In genomic region chr14:41873379-41874034, GRCh38 we compare ENCODE assay signal across 20 cellular contexts.
A peak's percentile ranks its signal among the peaks of the same experiment; 100 is the strongest.
DNase-seq lines count a peak whose midpoint lies in the region; ATAC-seq and TF ChIP-seq lines count a peak whose summit lies in the region.
"Had no signal": no experiment of that assay in that cellular context is flagged by ENCODE, and none has a peak within 500 bp of the region (broad histone marks: within the 10 kb centered on the region; RNA-seq: fewer than 3 reads in every experiment).

No MANE protein-coding gene starts in this region.

- H3K4me3 Mint-ChIP-seq in activated CD4-positive, alpha-beta T cell treated with anti-CD3 and anti-CD28 coated beads for 36 hours: no peak overlapping the region
- H3K4me3 Mint-ChIP-seq in T-helper 2 cell treated with Interferon-gamma antibody and Interleukin-4, amounts not matched to agents 5 μg/mL and 100 μg/mL, for 36 hours: no peak overlapping the region
- H3K4me3 Mint-ChIP-seq: activated CD4-positive, alpha-beta T cell treated with anti-CD3 and anti-CD28 coated beads, Interleukin-2, amount 10 ng/mL, durations not matched to agents 24 days and 14 days; activated naive CD8-positive, alpha-beta T cell treated with anti-CD3 and anti-CD28 coated beads for 36 hours; activated T-cell treated with anti-CD3 and anti-CD28 coated beads, Interleukin-2, amount 50 U/mL, for 24 hours; B cell; natural killer cell had no signal

- H2AFZ ChIP-seq in neural cell (ENCODE audit: low read depth, low read length) (no peak overlapping the region), OCI-LY7 (ENCODE audit: low read length) (no peak overlapping the region)

- TF ChIP-seq CTCF in fibroblast of mammary gland (conservative IDR thresholded peaks at IDR 0.05; ENCODE audit: control insufficient read depth, insufficient read depth, low read depth, low read length) (no peak), neural cell (IDR thresholded peaks at IDR 0.05; ENCODE audit: poor library complexity, severe bottlenecking) (no peak), OCI-LY7 (conservative IDR thresholded peaks at IDR 0.05; ENCODE audit: low read length) (no peak)

- ATAC-seq in activated CD4-positive, alpha-beta T cell treated with anti-CD3 and anti-CD28 coated beads for 36 hours: no peak
- ATAC-seq: natural killer cell had no signal

- H3K4me2 ChIP-seq in neural cell (ENCODE audit: low read length) (no peak overlapping the region), OCI-LY7 (ENCODE audit: low read length) (no peak overlapping the region)

- H3K27me3 Mint-ChIP-seq in activated CD4-positive, alpha-beta T cell treated with anti-CD3 and anti-CD28 coated beads for 36 hours: no peaks in the 10 kb centered on the region
- H3K27me3 Mint-ChIP-seq in T-helper 2 cell treated with Interferon-gamma antibody and Interleukin-4, amounts not matched to agents 5 μg/mL and 100 μg/mL, for 36 hours (ENCODE audit: low read depth): no peaks in the 10 kb centered on the region
- H3K27me3 Mint-ChIP-seq: activated CD4-positive, alpha-beta T cell treated with anti-CD3 and anti-CD28 coated beads, Interleukin-2, amount 10 ng/mL, durations not matched to agents 24 days and 14 days; activated naive CD8-positive, alpha-beta T cell treated with anti-CD3 and anti-CD28 coated beads for 36 hours; activated T-cell treated with anti-CD3 and anti-CD28 coated beads, Interleukin-2, amount 50 U/mL, for 24 hours; B cell had no signal

- CTCF ChIA-PET in activated CD4-positive, alpha-beta T cell treated with anti-CD3 and anti-CD28 coated beads for 36 hours (lab: Charles Lee): no interaction called here
- CTCF ChIA-PET in OCI-LY7 (lab: Charles Lee; ENCODE audit: unreplicated experiment): no interaction called here

- no peaks in the 10 kb centered on the region for H3K27me3 ChIP-seq in neural cell (ENCODE audit: insufficient read depth, low read depth, low read length)
- H3K27me3 ChIP-seq: sigmoid colon, upper lobe of left lung had no signal

- peaks cover 2% of the 10 kb centered on the region for H3K9me3 Mint-ChIP-seq in activated CD4-positive, alpha-beta T cell treated with anti-CD3 and anti-CD28 coated beads for 36 hours (ENCODE audit: low read depth)
- peaks cover 9% of the 10 kb centered on the region for H3K9me3 Mint-ChIP-seq in T-helper 2 cell treated with Interferon-gamma antibody and Interleukin-4, amounts not matched to agents 5 μg/mL and 100 μg/mL, for 36 hours

- H3K9me2 ChIP-seq in neural cell (ENCODE audit: insufficient read depth, low read length): no peaks in the 10 kb centered on the region
- no peaks in the 10 kb centered on the region for H3K9me2 ChIP-seq in OCI-LY7 (ENCODE audit: insufficient read depth, low read length)

- no peak overlapping the region for H3K27ac ChIP-seq in neural cell (ENCODE audit: low read length)
- H3K27ac ChIP-seq in OCI-LY7 (ENCODE audit: low read depth, low read length, poor library complexity, severe bottlenecking): no peak overlapping the region
- H3K27ac ChIP-seq: epithelial cell of prostate, sigmoid colon, upper lobe of left lung had no signal

- intact Hi-C loops in activated CD4-positive, alpha-beta T cell treated with anti-CD3 and anti-CD28 coated beads for 36 hours (cut with DNase I, micrococcal nuclease): no loop called here
- intact Hi-C loops in OCI-LY7 (cut with micrococcal nuclease; ENCODE audit: unreplicated experiment): no loop called here

- H4K20me1 ChIP-seq in neural cell (ENCODE audit: insufficient read depth) (no peaks in the 10 kb centered on the region), OCI-LY7 (ENCODE audit: insufficient read depth, low read length) (no peaks in the 10 kb centered on the region)

- H3K4me1 Mint-ChIP-seq in activated CD4-positive, alpha-beta T cell treated with anti-CD3 and anti-CD28 coated beads for 36 hours: no peaks in the 10 kb centered on the region
- H3K4me1 Mint-ChIP-seq in T-helper 2 cell treated with Interferon-gamma antibody and Interleukin-4, amounts not matched to agents 5 μg/mL and 100 μg/mL, for 36 hours (ENCODE audit: low read depth): no peaks in the 10 kb centered on the region
- H3K4me1 Mint-ChIP-seq: activated CD4-positive, alpha-beta T cell treated with anti-CD3 and anti-CD28 coated beads, Interleukin-2, amount 10 ng/mL, durations not matched to agents 24 days and 14 days; activated naive CD8-positive, alpha-beta T cell treated with anti-CD3 and anti-CD28 coated beads for 36 hours; B cell; natural killer cell had no signal

- no peak overlapping the region for H3K27ac Mint-ChIP-seq in activated CD4-positive, alpha-beta T cell treated with anti-CD3 and anti-CD28 coated beads for 36 hours
- no peak overlapping the region for H3K27ac Mint-ChIP-seq in T-helper 2 cell treated with Interferon-gamma antibody and Interleukin-4, amounts not matched to agents 5 μg/mL and 100 μg/mL, for 36 hours
- H3K27ac Mint-ChIP-seq: activated CD4-positive, alpha-beta T cell treated with anti-CD3 and anti-CD28 coated beads, Interleukin-2, amount 10 ng/mL, durations not matched to agents 24 days and 14 days; activated naive CD8-positive, alpha-beta T cell treated with anti-CD3 and anti-CD28 coated beads for 36 hours; activated T-cell treated with anti-CD3 and anti-CD28 coated beads, Interleukin-2, amount 50 U/mL, for 24 hours; B cell; natural killer cell had no signal

- no peak for TF ChIP-seq RAD21 in neural cell (conservative IDR thresholded peaks at IDR 0.05)

- DNase-seq in Ammon's horn (ENCODE audit: low spot score) (peak; percentile 9), NCI-H2171 treated with DMSO at 0.1 percent for 48 hours (lab: John Stamatoyannopoulos, UW) (peak; percentile 35), fibroblast of mammary gland (ENCODE audit: low read depth) (peak; percentile 68), NCI-H82 (lab: John Stamatoyannopoulos, UW) (no peak), OCI-LY7 (ENCODE audit: low spot score) (no peak)
- no peak for DNase-seq in activated CD4-positive, alpha-beta T cell treated with anti-CD3 and anti-CD28 coated beads for 36 hours
- DNase-seq in T-helper 2 cell treated with Interferon-gamma antibody and Interleukin-4, amounts not matched to agents 5 μg/mL and 100 μg/mL, for 36 hours (ENCODE audit: low spot score): no peak
- DNase-seq: activated CD4-positive, alpha-beta T cell treated with anti-CD3 and anti-CD28 coated beads, Interleukin-2, amount 10 ng/mL, durations not matched to agents 24 days and 14 days; activated naive CD8-positive, alpha-beta T cell treated with anti-CD3 and anti-CD28 coated beads for 36 hours; activated T-cell treated with anti-CD3 and anti-CD28 coated beads, Interleukin-2, amount 50 U/mL, for 24 hours; natural killer cell; NCI-H2081 treated with DMSO at 0.1 percent for 48 hours; NK-92 treated with Interleukin-12 subunit alpha and Interleukin-12 subunit beta, amount 100 ng/mL, for 24 hours; sigmoid colon; stimulated activated CD4-positive, alpha-beta T cell treated with anti-CD3 and anti-CD28 coated beads, Interleukin-4, amount 100 ng/mL, for 4 hours; T-helper 2 cell; upper lobe of left lung had no signal

- BruUV-seq in OCI-LY7 (replicated peaks; lab: Mats Ljungman, UMichigan): no TSS peak

- H3K9me3 ChIP-seq in neural cell (ENCODE audit: low read length) (no peaks in the 10 kb centered on the region), OCI-LY7 (ENCODE audit: low read length) (no peaks in the 10 kb centered on the region)
- H3K9me3 ChIP-seq: sigmoid colon, upper lobe of left lung had no signal

- H3K4me1 ChIP-seq in OCI-LY7 (ENCODE audit: insufficient read depth, low read length, poor library complexity, severe bottlenecking): no peaks in the 10 kb centered on the region
- H3K4me1 ChIP-seq: upper lobe of left lung had no signal

- H3K4me3 ChIP-seq in fibroblast of mammary gland (ENCODE audit: control insufficient read depth, low read depth, low read length) (no peak overlapping the region), neural cell (ENCODE audit: low read length) (no peak overlapping the region), OCI-LY7 (ENCODE audit: low read depth, low read length, poor library complexity, severe bottlenecking) (no peak overlapping the region)
- H3K4me3 ChIP-seq: sigmoid colon, upper lobe of left lung had no signal

- no peaks in the 10 kb centered on the region for H3F3A ChIP-seq in neural cell (ENCODE audit: insufficient read depth, low read length, poor library complexity, severe bottlenecking)

- no peaks in the 10 kb centered on the region for H3K36me3 Mint-ChIP-seq in activated CD4-positive, alpha-beta T cell treated with anti-CD3 and anti-CD28 coated beads for 36 hours (ENCODE audit: low read depth)
- H3K36me3 Mint-ChIP-seq in T-helper 2 cell treated with Interferon-gamma antibody and Interleukin-4, amounts not matched to agents 5 μg/mL and 100 μg/mL, for 36 hours (ENCODE audit: low read depth): no peaks in the 10 kb centered on the region
- H3K36me3 Mint-ChIP-seq: activated naive CD8-positive, alpha-beta T cell treated with anti-CD3 and anti-CD28 coated beads for 36 hours; natural killer cell had no signal

- H3K79me2 ChIP-seq in neural cell (replicated peaks; ENCODE audit: insufficient read depth, low read length): no peaks in the 10 kb centered on the region
- no peaks in the 10 kb centered on the region for H3K79me2 ChIP-seq in OCI-LY7 (ENCODE audit: insufficient read depth, low read depth, low read length)

- POLR2A ChIA-PET in activated CD4-positive, alpha-beta T cell treated with anti-CD3 and anti-CD28 coated beads for 36 hours (lab: Charles Lee): no interaction called here
- POLR2A ChIA-PET in OCI-LY7 (lab: Charles Lee): no interaction called here

- no peak overlapping the region for H3K9ac ChIP-seq in neural cell (ENCODE audit: low read length)

- H3K36me3 ChIP-seq in neural cell (ENCODE audit: insufficient read depth, low read length): peaks cover 3% of the 10 kb centered on the region
- no peaks in the 10 kb centered on the region for H3K36me3 ChIP-seq in OCI-LY7 (ENCODE audit: insufficient read depth, low read length)
- H3K36me3 ChIP-seq: sigmoid colon, upper lobe of left lung had no signal

- TF ChIP-seq EP300 in neural cell (conservative IDR thresholded peaks at IDR 0.05; ENCODE audit: poor library complexity, severe bottlenecking): peak; percentile 63

TF ChIP-seq in neural cell, 6 proteins besides CTCF, POLR2A, EP300 and RAD21 (continues in another document):
- no peak for TF ChIP-seq SMC3 (conservative IDR thresholded peaks at IDR 0.05; ENCODE audit: poor library complexity)
- TF ChIP-seq EZH2 (IDR thresholded peaks at IDR 0.05; ENCODE audit: borderline replicate concordance, insufficient read depth, low read length, poor library complexity, severe bottlenecking): no peak

Comparison
In these comparisons a context has a peak if more than half of its experiments do, and no peak if none do; other contexts are left out.
1. DNase-seq: peak in Ammon's horn (single experiment), NCI-H2171 treated with DMSO at 0.1 percent for 48 hours (single experiment) and fibroblast of mammary gland (single experiment); none in activated CD4-positive, alpha-beta T cell treated with anti-CD3 and anti-CD28 coated beads for 36 hours (single experiment), T-helper 2 cell treated with Interferon-gamma antibody and Interleukin-4, amounts not matched to agents 5 μg/mL and 100 μg/mL, for 36 hours (single experiment), NCI-H82 (single experiment) and OCI-LY7 (single experiment).